Comparison of ENCODE assay signal across 8 cellular contexts in genomic region chr2:110677530-110678456, GRCh38. TPM values are rescaled to one million over a fixed set of nuclear protein-coding genes. Genes with fewer than 3 reads are reported as not detected.
A peak's percentile ranks its signal among the peaks of the same experiment; 100 is the strongest.
DNase-seq lines count a peak whose midpoint lies in the region; ATAC-seq lines count a peak whose summit lies in the region.

Gene BUB1 (minus strand): TSS chr2:110678063. CDS start chr2:110677995, 68 bp downstream.

- CTCF ChIA-PET in CD8-positive, alpha-beta memory T cell (lab: Charles Lee), result no interaction called here

- no peaks in the 10 kb centered on the region for H3K9me3 Mint-ChIP-seq in CD8-positive, alpha-beta memory T cell

- H3K36me3 ChIP-seq in CD8-positive, alpha-beta memory T cell (ENCODE audit: insufficient read depth, low read length), result no peaks in the 10 kb centered on the region
- H3K36me3 ChIP-seq in effector memory CD4-positive, alpha-beta T cell (ENCODE audit: control insufficient read depth, insufficient read depth, low read length), result no peaks in the 10 kb centered on the region

- peak within 1 kb of the TSS; percentile 100 for H3K4me3 ChIP-seq in CD8-positive, alpha-beta memory T cell (ENCODE audit: low read length)
- H3K4me3 ChIP-seq in effector memory CD4-positive, alpha-beta T cell (ENCODE audit: insufficient read depth, low read depth, low read length, poor library complexity, severe bottlenecking), result peak within 1 kb of the TSS; percentile 99

- DNase-seq in CD8-positive, alpha-beta memory T cell, result peak; percentile 93 to 97 (median 94)
- peak; percentile 87 for DNase-seq in HS-5 (ENCODE audit: low read depth)
- peak; percentile 97 for DNase-seq in NK-92 treated with Interleukin-12 subunit alpha and Interleukin-12 subunit beta, amount 100 ng/mL, for 24 hours (lab: John Stamatoyannopoulos, UW)
- peak; percentile 97 for DNase-seq in activated CD8-positive, alpha-beta memory T cell treated with anti-CD3 and anti-CD28 coated beads for 24 hours
- peak; percentile 92 to 94 (median 92) for DNase-seq in effector memory CD4-positive, alpha-beta T cell
- DNase-seq in medulla oblongata (ENCODE audit: extremely low spot score), result peak; percentile 98
- DNase-seq in stimulated activated CD8-positive, alpha-beta memory T cell treated with anti-CD3 and anti-CD28 coated beads, Interleukin-12 subunit alpha, Interleukin-12 subunit beta, amount 100 ng/mL, for 1 hour (ENCODE audit: low read depth), result peak; percentile 92

- H3K4me3 Mint-ChIP-seq in CD8-positive, alpha-beta memory T cell, result peak within 1 kb of the TSS; percentile 92 to 100 (median 95)

- H3K27me3 ChIP-seq in CD8-positive, alpha-beta memory T cell (ENCODE audit: insufficient read depth, low read length, poor library complexity, severe bottlenecking), result no peaks in the 10 kb centered on the region
- no peaks in the 10 kb centered on the region for H3K27me3 ChIP-seq in effector memory CD4-positive, alpha-beta T cell (replicated peaks; ENCODE audit: control insufficient read depth, insufficient read depth, low read length, poor library complexity, severe bottlenecking)

- ATAC-seq in GM19468 (IDR thresholded peaks at IDR 0.05; ENCODE audit: extremely low read depth, unreplicated experiment), result peak; percentile 69

- H3K27me3 Mint-ChIP-seq in CD8-positive, alpha-beta memory T cell, result peaks cover 0 to 2% of the 10 kb centered on the region in 2 donors

- POLR2A ChIA-PET in CD8-positive, alpha-beta memory T cell (lab: Charles Lee), result interaction anchor here (0.5 to 0.7 kb wide), 2 partner anchors 17 to 1945 kb away, joined by 3 to 4 read pairs; no protein-coding TSS in a partner anchor

- peak within 1 kb of the TSS; percentile 92 for H3K27ac ChIP-seq in CD8-positive, alpha-beta memory T cell (ENCODE audit: low read depth, low read length)
- peak within 1 kb of the TSS; percentile 69 for H3K27ac ChIP-seq in effector memory CD4-positive, alpha-beta T cell (ENCODE audit: insufficient read depth, low read length, poor library complexity, severe bottlenecking)

- peaks cover 0 to 10% (median under 1%) of the 10 kb centered on the region in 3 donors for H3K36me3 Mint-ChIP-seq in CD8-positive, alpha-beta memory T cell

- H3K4me1 Mint-ChIP-seq in CD8-positive, alpha-beta memory T cell, result peaks cover 33 to 45% (median 44%) of the 10 kb centered on the region in 3 donors

- H3K27ac Mint-ChIP-seq in CD8-positive, alpha-beta memory T cell, result peak within 1 kb of the TSS; percentile 65 to 98 (median 94)

- H3K9me3 ChIP-seq in CD8-positive, alpha-beta memory T cell (ENCODE audit: low read length), result no peaks in the 10 kb centered on the region
- no peaks in the 10 kb centered on the region for H3K9me3 ChIP-seq in effector memory CD4-positive, alpha-beta T cell (ENCODE audit: control insufficient read depth, low read length)

- H3K4me1 ChIP-seq in CD8-positive, alpha-beta memory T cell (ENCODE audit: insufficient read depth, low read length), result peaks cover 8% of the 10 kb centered on the region
- no peaks in the 10 kb centered on the region for H3K4me1 ChIP-seq in effector memory CD4-positive, alpha-beta T cell (ENCODE audit: control insufficient read depth, insufficient read depth, low read length, poor library complexity, severe bottlenecking)

RNA-seq across cellular contexts. Expression of gene BUB1, which starts in this region (rescaled TPM):
- 10 to 100 TPM; 46.9 to 49.5 TPM for total RNA-seq in CD8-positive, alpha-beta memory T cell
- 0.56 TPM for polyA plus RNA-seq in CD8-positive, alpha-beta memory T cell

Comparison
In these comparisons a context has a peak if more than half of its experiments do, and no peak if none do; other contexts are left out.
1. Peak in every context shown above with its lines: DNase-seq, ATAC-seq, H3K4me3 ChIP-seq and H3K27ac ChIP-seq.